In the genomic region with DNA sequence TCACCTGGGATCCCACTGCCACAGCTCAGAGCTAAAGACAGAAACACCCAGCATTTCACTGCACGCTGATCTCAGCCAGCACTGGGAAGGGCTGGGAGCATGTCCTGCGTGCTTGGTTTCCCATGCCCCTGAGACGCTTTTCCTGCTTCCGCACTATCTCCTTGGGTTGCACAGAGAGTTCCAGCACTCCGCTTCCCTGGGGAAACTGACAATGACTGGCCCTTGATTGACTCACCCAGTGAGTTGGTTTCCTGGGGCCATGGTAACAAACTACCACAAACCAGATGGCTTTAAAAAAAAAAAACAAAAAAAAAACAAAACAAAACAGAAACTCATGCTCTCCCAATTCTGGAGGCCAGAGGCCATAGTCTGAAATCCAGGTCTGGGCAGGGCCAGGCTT, we compare ENCODE assay signal across 27 cellular contexts. TPM values are rescaled to one million over a fixed set of nuclear protein-coding genes. Genes with fewer than 3 reads are reported as not detected.
A peak's percentile ranks its signal among the peaks of the same experiment; 100 is the strongest.
DNase-seq lines count a peak whose midpoint lies in the region; TF ChIP-seq lines count a peak whose summit lies in the region.
"Had no signal": no experiment of that assay in that cellular context is flagged by ENCODE, and none has a peak within 500 bp of the region (broad histone marks: within the 10 kb centered on the region; RNA-seq: fewer than 3 reads in every experiment).

No MANE protein-coding gene starts in this region.

- no peak overlapping the region for H3K27ac Mint-ChIP-seq in Caco-2 (ENCODE audit: unreplicated experiment)
- H3K27ac Mint-ChIP-seq: activated naive CD4-positive, alpha-beta T cell treated with anti-CD3 and anti-CD28 coated beads for 36 hours; CD14-positive monocyte had no signal

- peaks cover 1% of the 10 kb centered on the region; the same call in 1 of the 2 replicates for H3K27me3 ChIP-seq in Caco-2 (replicated peaks; ENCODE audit: control insufficient read depth, insufficient read depth, low read length)
- H3K27me3 ChIP-seq: MG63 had no signal

- no peaks in the 10 kb centered on the region for H3K9me3 ChIP-seq in Caco-2
- H3K9me3 ChIP-seq: MG63, mucosa of descending colon had no signal

- no peaks in the 10 kb centered on the region for H3K4me1 Mint-ChIP-seq in Caco-2 (ENCODE audit: low read depth, unreplicated experiment)
- H3K4me1 Mint-ChIP-seq: CD14-positive monocyte had no signal

- H3K36me3 ChIP-seq in Caco-2 (ENCODE audit: control insufficient read depth, insufficient read depth, low read length) = no peaks in the 10 kb centered on the region
- H3K36me3 ChIP-seq: MG63 had no signal

- TF ChIP-seq POLR2A in erythroblast (IDR thresholded peaks at IDR 0.05; ENCODE audit: low read length) = no peak

- CTCF ChIA-PET in Caco-2 (lab: Charles Lee) = no interaction called here

- no peak overlapping the region for H3K4me3 ChIP-seq in choroid plexus epithelial cell (ENCODE audit: low read depth, low read length)
- no peak overlapping the region for H3K4me3 ChIP-seq in Caco-2 (ENCODE audit: low read depth, low read length)
- H3K4me3 ChIP-seq: hepatocyte, MG63, mucosa of descending colon had no signal

- no peaks in the 10 kb centered on the region for H3K36me3 Mint-ChIP-seq in Caco-2 (ENCODE audit: insufficient read depth, unreplicated experiment)
- H3K36me3 Mint-ChIP-seq: CD14-positive monocyte had no signal

- H3K4me3 Mint-ChIP-seq in Caco-2 (ENCODE audit: unreplicated experiment) = no peak overlapping the region
- H3K4me3 Mint-ChIP-seq: activated naive CD4-positive, alpha-beta T cell treated with anti-CD3 and anti-CD28 coated beads for 36 hours; activated T-cell treated with anti-CD3 and anti-CD28 coated beads, Interleukin-2, amount 50 U/mL, for 4 hours; CD14-positive monocyte had no signal

- peaks cover 11% of the 10 kb centered on the region for H3K27me3 Mint-ChIP-seq in Caco-2 (ENCODE audit: insufficient read depth, unreplicated experiment)

- peak; percentile 90 for DNase-seq in Daoy (ENCODE audit: low read depth)
- DNase-seq in RPMI7951 (ENCODE audit: low read depth) = peak; percentile 85
- DNase-seq in choroid plexus epithelial cell (ENCODE audit: low read depth) = peak; percentile 18
- peak; percentile 38 for DNase-seq in kidney tubule cell (ENCODE audit: low spot score)
- DNase-seq in Caco-2 = no peak
- DNase-seq in NCI-H146 (lab: John Stamatoyannopoulos, UW) = no peak
- no peak for DNase-seq in SHP77 (lab: John Stamatoyannopoulos, UW)
- DNase-seq in erythroblast (lab: John Stamatoyannopoulos, UW) = no peak
- DNase-seq: activated CD8-positive, alpha-beta memory T cell treated with anti-CD3 and anti-CD28 coated beads for 24 hours; activated naive CD4-positive, alpha-beta T cell treated with anti-CD3 and anti-CD28 coated beads for 36 hours; activated T-cell treated with anti-CD3 and anti-CD28 coated beads, Interleukin-2, amount 50 U/mL, for 4 hours; aorta; DMS 273 treated with DMSO at 0.1 percent for 48 hours; foreskin fibroblast; GF-D8; HCEC 1CT; IMR-90; MG63; mucosa of descending colon; NCI-H1436; NCI-H524 had no signal

- POLR2A ChIA-PET in Caco-2 (lab: Charles Lee) = no interaction called here

- BruUV-seq in Caco-2 (replicated peaks; lab: Mats Ljungman, UMichigan) = no TSS peak

- H3K4me1 ChIP-seq in Caco-2 = no peaks in the 10 kb centered on the region

- TF ChIP-seq CTCF in choroid plexus epithelial cell (conservative IDR thresholded peaks at IDR 0.05; ENCODE audit: low read depth, low read length) (no peak), Caco-2 (IDR thresholded peaks at IDR 0.05; ENCODE audit: insufficient read depth in 1 of 2, low read depth in 1 of 2, low read length in 1 of 2, severe bottlenecking in 1 of 2, unreplicated experiment in 1 of 2) (no peak)

- no peaks in the 10 kb centered on the region for H3K9me3 Mint-ChIP-seq in Caco-2 (ENCODE audit: unreplicated experiment)
- H3K9me3 Mint-ChIP-seq: activated naive CD4-positive, alpha-beta T cell treated with anti-CD3 and anti-CD28 coated beads for 36 hours; activated T-cell treated with anti-CD3 and anti-CD28 coated beads, Interleukin-2, amount 50 U/mL, for 4 hours had no signal

- intact Hi-C loops in Caco-2 (cut with micrococcal nuclease; ENCODE audit: unreplicated experiment) = no loop called here

RNA-seq across cellular contexts. Expression of gene MAS1L, which starts 14.8 kb away (rescaled TPM):
- total RNA-seq in Daoy (2014; rRNA removed; shearing (Covaris generic)) = not detected in 2 replicates
- total RNA-seq in RPMI7951 (2014; rRNA removed; shearing (Covaris generic)) = not detected in 2 replicates
- total RNA-seq in Caco-2 (2022) = not detected in 2 replicates
- total RNA-seq: activated naive CD4-positive, alpha-beta T cell treated with anti-CD3 and anti-CD28 coated beads for 36 hours; activated T-cell treated with anti-CD3 and anti-CD28 coated beads, Interleukin-2, amount 50 U/mL, for 4 hours; hepatocyte; IMR-90; liver; subcutaneous adipose tissue had no signal

RNA-seq across cellular contexts. Expression of gene OR2H1, which starts 45.6 kb away (rescaled TPM):
- total RNA-seq in Daoy (2014; rRNA removed; shearing (Covaris generic)) = not detected in 2 replicates
- not detected in 2 replicates for total RNA-seq in RPMI7951 (2014; rRNA removed; shearing (Covaris generic))
- total RNA-seq in Caco-2 (2022) = not detected in 2 replicates
- total RNA-seq: activated naive CD4-positive, alpha-beta T cell treated with anti-CD3 and anti-CD28 coated beads for 36 hours; activated T-cell treated with anti-CD3 and anti-CD28 coated beads, Interleukin-2, amount 50 U/mL, for 4 hours; aorta; hepatocyte; IMR-90; liver; mucosa of descending colon; sciatic nerve; subcutaneous adipose tissue; urinary bladder had no signal

RNA-seq across cellular contexts. Expression of gene OR11A1, which starts 45.7 kb away (rescaled TPM):
- not detected in 2 replicates for total RNA-seq in Daoy (2014; rRNA removed; shearing (Covaris generic))
- not detected in 2 replicates for total RNA-seq in RPMI7951 (2014; rRNA removed; shearing (Covaris generic))
- total RNA-seq in Caco-2 (2022) = not detected in 2 replicates
- total RNA-seq: activated naive CD4-positive, alpha-beta T cell treated with anti-CD3 and anti-CD28 coated beads for 36 hours; activated T-cell treated with anti-CD3 and anti-CD28 coated beads, Interleukin-2, amount 50 U/mL, for 4 hours; aorta; hepatocyte; IMR-90; liver; mucosa of descending colon; sciatic nerve; subcutaneous adipose tissue; urinary bladder had no signal

RNA-seq across cellular contexts. Expression of gene UBD, which starts 56.9 kb away (rescaled TPM):
- total RNA-seq in Daoy (2014; rRNA removed; shearing (Covaris generic)) = 2.8 and 10.1 TPM in 2 replicates
- total RNA-seq in RPMI7951 (2014; rRNA removed; shearing (Covaris generic)) = not detected in 2 replicates
- 4.9 and 8.2 TPM in 2 replicates for total RNA-seq in Caco-2 (2022)
- total RNA-seq: IMR-90 had no signal

Comparison
In these comparisons a context has a peak if more than half of its experiments do, and no peak if none do; other contexts are left out.
1. DNase-seq: peak in Daoy (single experiment), RPMI7951 (single experiment), choroid plexus epithelial cell (single experiment) and kidney tubule cell (single experiment); none in Caco-2 (0 of 2), NCI-H146 (single experiment), SHP77 (0 of 2) and erythroblast (0 of 2).